13 cellular contexts compared by ENCODE assay signal in the genomic region with DNA sequence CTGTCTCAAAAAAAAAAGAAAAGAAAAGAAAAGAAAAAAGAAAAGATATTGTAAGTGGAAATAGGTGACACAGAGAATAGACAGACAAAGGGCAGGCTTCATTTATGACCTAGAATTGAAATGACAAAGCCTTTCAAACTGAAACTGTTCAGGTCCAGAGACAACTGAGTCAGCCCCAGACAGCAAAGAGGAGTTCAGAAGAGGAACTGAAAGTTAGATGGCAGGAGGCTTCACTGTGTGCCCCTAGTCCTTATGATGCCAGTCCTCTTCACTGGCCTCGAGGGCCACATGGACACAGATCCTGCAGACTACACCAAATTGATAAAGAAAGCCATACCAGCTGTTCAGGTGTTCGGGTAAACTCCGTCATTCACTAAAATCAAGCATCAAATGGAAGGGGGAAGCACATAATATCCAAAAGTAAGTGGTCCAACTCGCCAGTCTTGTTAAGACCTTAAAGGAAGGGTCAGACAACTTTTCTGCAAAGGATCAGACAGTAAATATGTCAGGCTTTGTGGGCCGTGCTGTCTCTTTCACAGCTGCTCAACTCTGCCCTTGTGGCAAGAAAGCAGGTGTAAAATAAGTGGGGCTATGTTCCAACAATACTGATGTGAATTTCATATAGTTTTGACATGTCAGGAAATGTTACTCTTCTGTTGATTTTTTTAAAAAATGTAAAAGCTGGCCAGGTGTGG.
DNase-seq lines count a peak whose midpoint lies in the region; ATAC-seq and TF ChIP-seq lines count a peak whose summit lies in the region.
"Had no signal": no experiment of that assay in that cellular context is flagged by ENCODE, and none has a peak within 500 bp of the region (broad histone marks: within the 10 kb centered on the region; RNA-seq: fewer than 3 reads in every experiment).

No MANE protein-coding gene starts in this region.

- no peaks in the 10 kb centered on the region; a peak in 1 of 22 replicates for H4K20me1 ChIP-seq in BLaER1 treated with 17β-estradiol and CSF1 and Interleukin-3, amounts not matched to agents 10 nM and 100 nM

- peaks cover 3% of the 10 kb centered on the region for H3K27me3 Mint-ChIP-seq in type B pancreatic cell

- H3K27me3 ChIP-seq in BLaER1 treated with 17β-estradiol and CSF1 and Interleukin-3, amounts not matched to agents 10 nM and 100 nM: peaks cover 0 to 68% (median 0%) of the 10 kb centered on the region in 11 experiments; a peak in 7 of 22 replicates
- H3K27me3 ChIP-seq: MG63 had no signal

- H3K27ac Mint-ChIP-seq in type B pancreatic cell: no peak overlapping the region
- H3K27ac Mint-ChIP-seq: natural killer cell treated with Interleukin-12 subunit alpha and Interleukin-12 subunit beta and Interleukin-15 and Interleukin-18, amount 100 ng/mL, for 72 hours had no signal

- H3K4me1 Mint-ChIP-seq in type B pancreatic cell (ENCODE audit: unreplicated experiment): no peaks in the 10 kb centered on the region

- H3K9ac ChIP-seq in BLaER1 treated with 17β-estradiol and CSF1 and Interleukin-3, amounts not matched to agents 10 nM and 100 nM: no peak overlapping the region

- H3K4me2 ChIP-seq in BLaER1 treated with 17β-estradiol and CSF1 and Interleukin-3, amounts not matched to agents 10 nM and 100 nM: peak overlapping the region; percentile 29 to 86 (median 60); a peak in 19 of 22 replicates

- no peaks in the 10 kb centered on the region for H3K36me3 ChIP-seq in BLaER1 treated with 17β-estradiol and CSF1 and Interleukin-3, amounts not matched to agents 10 nM and 100 nM
- H3K36me3 ChIP-seq: MG63 had no signal

- H3K36me3 Mint-ChIP-seq in type B pancreatic cell: no peaks in the 10 kb centered on the region
- H3K36me3 Mint-ChIP-seq: natural killer cell treated with Interleukin-12 subunit alpha and Interleukin-12 subunit beta and Interleukin-15 and Interleukin-18, amount 100 ng/mL, for 72 hours had no signal

- peaks cover 21 to 45% (median 29%) of the 10 kb centered on the region in 10 experiments for H3K4me1 ChIP-seq in BLaER1 treated with 17β-estradiol and CSF1 and Interleukin-3, amounts not matched to agents 10 nM and 100 nM

- peak; percentile 93 for ATAC-seq in GM19023 (IDR thresholded peaks at IDR 0.05; ENCODE audit: unreplicated experiment)
- ATAC-seq in HG02623 (IDR thresholded peaks at IDR 0.05; ENCODE audit: unreplicated experiment): peak; percentile 96
- ATAC-seq in HG03520 (IDR thresholded peaks at IDR 0.05; ENCODE audit: unreplicated experiment): peak; percentile 92

- no peak overlapping the region for H3K4me3 Mint-ChIP-seq in type B pancreatic cell
- H3K4me3 Mint-ChIP-seq: central memory CD8-positive, alpha-beta T cell; natural killer cell treated with Interleukin-12 subunit alpha and Interleukin-12 subunit beta and Interleukin-15 and Interleukin-18, amount 100 ng/mL, for 72 hours had no signal

- no peaks in the 10 kb centered on the region for H3K9me3 Mint-ChIP-seq in type B pancreatic cell
- H3K9me3 Mint-ChIP-seq: central memory CD8-positive, alpha-beta T cell; natural killer cell treated with Interleukin-12 subunit alpha and Interleukin-12 subunit beta and Interleukin-15 and Interleukin-18, amount 100 ng/mL, for 72 hours had no signal

- H3K4me3 ChIP-seq in BLaER1 treated with 17β-estradiol and CSF1 and Interleukin-3, amounts not matched to agents 10 nM and 100 nM: no peak overlapping the region
- H3K4me3 ChIP-seq: MG63 had no signal

- no peak for TF ChIP-seq CTCF in type B pancreatic cell (conservative IDR thresholded peaks at IDR 0.05)

- H3K9me3 ChIP-seq in BLaER1 treated with 17β-estradiol and CSF1 and Interleukin-3, amounts not matched to agents 10 nM and 100 nM (replicated peaks in 1 of 11): no peaks in the 10 kb centered on the region
- H3K9me3 ChIP-seq: MG63 had no signal

- H3K27ac ChIP-seq in BLaER1 treated with 17β-estradiol and CSF1 and Interleukin-3, amounts not matched to agents 10 nM and 100 nM: no peak overlapping the region

- DNase-seq in ureter (ENCODE audit: low spot score): no peak
- DNase-seq in type B pancreatic cell (ENCODE audit: extremely low spot score, unreplicated experiment): no peak
- no peak for DNase-seq in NCI-H1048 (lab: John Stamatoyannopoulos, UW)
- DNase-seq in DMS153 treated with DMSO at 0.1 percent for 48 hours (lab: John Stamatoyannopoulos, UW; ENCODE audit: unreplicated experiment): no peak
- DNase-seq: MG63; Right ventricle myocardium superior; stimulated activated CD4-positive, alpha-beta T cell treated with anti-CD3 and anti-CD28 coated beads, Interleukin-4, amount 100 ng/mL, for 1 hour had no signal
